1 cellular context compared by ENCODE assay signal in genomic region chr3:113169876-113170452, GRCh38.
TF ChIP-seq lines count a peak whose summit lies in the region.

No MANE protein-coding gene starts in this region.

TF ChIP-seq in H1, 55 proteins besides CTCF, POLR2A, EP300 and RAD21:
- TF ChIP-seq TAF7 (optimal IDR thresholded peaks at IDR 0.05; ENCODE audit: borderline replicate concordance, low read depth, low read length) (no peak), E2F6 (IDR thresholded peaks at IDR 0.05) (no peak), SIX5 (IDR thresholded peaks at IDR 0.05; ENCODE audit: low read depth, low read length) (no peak), SP2 (IDR thresholded peaks at IDR 0.05; ENCODE audit: low read length) (no peak), TBP (IDR thresholded peaks at IDR 0.05; ENCODE audit: low read depth, low read length) (no peak), EZH2 (IDR thresholded peaks at IDR 0.05; ENCODE audit: low read depth, low read length, severe bottlenecking) (no peak), FOSL1 (IDR thresholded peaks at IDR 0.05; ENCODE audit: insufficient read depth, low read depth, low read length) (no peak), CBX8 (IDR thresholded peaks at IDR 0.05; ENCODE audit: borderline replicate concordance, low read depth, low read length) (no peak), EGR1 (IDR thresholded peaks at IDR 0.05; ENCODE audit: borderline replicate concordance, low read depth, low read length) (no peak), ZNF274 (IDR thresholded peaks at IDR 0.05; ENCODE audit: borderline replicate concordance, extremely low read depth, low read length) (no peak), BRCA1 (IDR thresholded peaks at IDR 0.05; ENCODE audit: low read depth, low read length) (no peak), RFX5 (IDR thresholded peaks at IDR 0.05; ENCODE audit: borderline replicate concordance, low read depth, low read length) (no peak), ATF2 (IDR thresholded peaks at IDR 0.05; ENCODE audit: low read length) (no peak), BCL11A (IDR thresholded peaks at IDR 0.05; ENCODE audit: low read depth in 2 of 2, low read length in 2 of 2) (no peak), SRF (IDR thresholded peaks at IDR 0.05; ENCODE audit: low read depth, low read length) (no peak), SP1 (IDR thresholded peaks at IDR 0.05; ENCODE audit: low read depth, low read length) (no peak), YY1 (IDR thresholded peaks at IDR 0.05; ENCODE audit: low read depth, low read length) (no peak), NANOG (IDR thresholded peaks at IDR 0.05; ENCODE audit: insufficient read depth, low read depth, low read length, poor library complexity, severe bottlenecking) (no peak), JUND (IDR thresholded peaks at IDR 0.05; ENCODE audit: low read length) (no peak)
